30 cellular contexts compared by ENCODE assay signal in the genomic region with DNA sequence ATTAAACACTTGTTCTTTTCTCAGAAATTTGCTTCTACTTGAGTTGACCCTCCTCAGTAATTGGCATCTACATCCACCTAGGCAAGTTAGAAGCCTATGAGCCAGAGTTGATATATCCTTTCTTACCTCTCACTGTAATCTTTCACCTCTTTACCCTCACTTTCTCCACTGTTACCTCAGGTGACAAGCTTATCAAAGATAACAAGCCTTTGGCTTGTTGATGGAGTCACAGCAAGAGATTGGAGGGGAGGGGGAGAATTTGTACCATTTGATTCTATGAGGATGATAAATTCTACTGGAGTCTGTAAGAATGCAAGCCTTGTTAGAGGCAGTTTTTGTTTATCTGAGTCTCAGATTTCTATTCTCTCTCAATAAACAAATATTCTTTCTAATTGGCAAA.
"Had no signal": no experiment of that assay in that cellular context is flagged by ENCODE, and none has a peak within 500 bp of the region (broad histone marks: within the 10 kb centered on the region; RNA-seq: fewer than 3 reads in every experiment).

No MANE protein-coding gene starts in this region.

- H3K9ac ChIP-seq: neural progenitor cell, parathyroid adenoma had no signal

- DNase-seq: naive thymus-derived CD8-positive, alpha-beta T cell; nephron progenitor cell; occipital lobe; ovary; posterior cingulate gyrus; psoas muscle; right cardiac atrium; right lobe of liver; sigmoid colon; small intestine; stimulated activated CD4-positive, alpha-beta T cell treated with anti-CD3 and anti-CD28 coated beads, Interleukin-15, amount 100 ng/mL, for 24 hours; stimulated activated CD4-positive, alpha-beta T cell treated with anti-CD3 and anti-CD28 coated beads, Interleukin-2, amount 100 ng/mL, for 24 hours; stimulated activated CD4-positive, alpha-beta T cell treated with anti-CD3 and anti-CD28 coated beads, Interleukin-2, amount 100 ng/mL, for 48 hours; stimulated activated CD4-positive, alpha-beta T cell treated with anti-CD3 and anti-CD28 coated beads, Interleukin-4, amount 100 ng/mL, for 24 hours; stimulated activated naive B cell treated with anti-CD40 and anti-IgM and Interleukin-4, amounts not matched to agents 10 μg/mL and 1 μg/mL and 100 μg/mL, for 72 hours; stimulated activated naive CD4-positive, alpha-beta T cell treated with Interleukin-2 at 50 U/mL for 16 hours; stomach; testis; tibial artery; transverse colon; upper lobe of right lung; uterus had no signal

- H3K27ac ChIP-seq: neural progenitor cell, ovary, parathyroid adenoma, psoas muscle, right lobe of liver, sigmoid colon, stomach, suprapubic skin, testis, tibial artery, transverse colon, upper lobe of right lung, uterus had no signal

- H3K27me3 ChIP-seq: neural progenitor cell, ovary, right lobe of liver, sigmoid colon, stomach, suprapubic skin, testis, tibial artery, transverse colon, upper lobe of right lung, uterus had no signal

- H3K9me3 ChIP-seq: ovary, psoas muscle, right lobe of liver, sigmoid colon, stomach, suprapubic skin, testis, tibial artery, transverse colon, upper lobe of right lung, uterus had no signal

- H3K36me3 ChIP-seq: neural progenitor cell, ovary, right lobe of liver, sigmoid colon, stomach, suprapubic skin, tibial artery, transverse colon, upper lobe of right lung, uterus had no signal

- H3K9me3 Mint-ChIP-seq: naive thymus-derived CD8-positive, alpha-beta T cell; natural killer cell treated with Interleukin-12 subunit alpha and Interleukin-12 subunit beta and Interleukin-15 and Interleukin-18, amount 100 ng/mL, for 72 hours; nephron progenitor cell; neural progenitor cell; stimulated activated effector memory CD8-positive, alpha-beta T cell treated with anti-CD3 and anti-CD28 coated beads, Interleukin-12 subunit alpha, Interleukin-12 subunit beta, amount 100 ng/mL, for 72 hours; stimulated activated naive B cell treated with anti-CD40 and anti-IgM and Interleukin-4, amounts not matched to agents 10 μg/mL and 1 μg/mL and 100 μg/mL, for 72 hours; stimulated activated naive CD8-positive, alpha-beta T cell treated with anti-CD3 and anti-CD28 coated beads, Interleukin-15, Interleukin-2, amounts not matched to agents 100 ng/mL and 50 ng/mL, for 24 hours; type B pancreatic cell had no signal

- H3K4me1 Mint-ChIP-seq: naive thymus-derived CD8-positive, alpha-beta T cell; nephron progenitor cell; neural progenitor cell; stimulated activated effector memory CD8-positive, alpha-beta T cell treated with anti-CD3 and anti-CD28 coated beads, Interleukin-12 subunit alpha, Interleukin-12 subunit beta, amount 100 ng/mL, for 72 hours; stimulated activated naive B cell treated with anti-CD40 and anti-IgM and Interleukin-4, amounts not matched to agents 10 μg/mL and 1 μg/mL and 100 μg/mL, for 72 hours had no signal

- H3K4me1 ChIP-seq: parathyroid adenoma, psoas muscle, right lobe of liver, sigmoid colon, stomach, suprapubic skin, testis, tibial artery, transverse colon, upper lobe of right lung, uterus had no signal

- H3K4me2 ChIP-seq: neural progenitor cell had no signal

- ATAC-seq: psoas muscle; right cardiac atrium; right lobe of liver; stimulated activated naive B cell treated with anti-CD40 and anti-IgM and Interleukin-4, amounts not matched to agents 10 μg/mL and 1 μg/mL and 100 μg/mL, for 72 hours; upper lobe of right lung had no signal

- H3K79me2 ChIP-seq: parathyroid adenoma had no signal

- H3K27me3 Mint-ChIP-seq: stimulated activated naive B cell treated with anti-CD40 and anti-IgM and Interleukin-4, amounts not matched to agents 10 μg/mL and 1 μg/mL and 100 μg/mL, for 72 hours; type B pancreatic cell had no signal

- H3K36me3 Mint-ChIP-seq: naive thymus-derived CD8-positive, alpha-beta T cell; natural killer cell treated with Interleukin-12 subunit alpha and Interleukin-12 subunit beta and Interleukin-15 and Interleukin-18, amount 100 ng/mL, for 72 hours; neural progenitor cell; stimulated activated effector memory CD8-positive, alpha-beta T cell treated with anti-CD3 and anti-CD28 coated beads, Interleukin-12 subunit alpha, Interleukin-12 subunit beta, amount 100 ng/mL, for 72 hours; stimulated activated naive B cell treated with anti-CD40 and anti-IgM and Interleukin-4, amounts not matched to agents 10 μg/mL and 1 μg/mL and 100 μg/mL, for 72 hours; type B pancreatic cell had no signal

- H3K4me3 ChIP-seq: neural progenitor cell, ovary, psoas muscle, right lobe of liver, sigmoid colon, stomach, suprapubic skin, testis, tibial artery, transverse colon, upper lobe of right lung, uterus had no signal

- H3K27ac Mint-ChIP-seq: naive thymus-derived CD8-positive, alpha-beta T cell; natural killer cell treated with Interleukin-12 subunit alpha and Interleukin-12 subunit beta and Interleukin-15 and Interleukin-18, amount 100 ng/mL, for 72 hours; nephron progenitor cell; neural progenitor cell; progenitor cell of endocrine pancreas; stimulated activated effector memory CD8-positive, alpha-beta T cell treated with anti-CD3 and anti-CD28 coated beads, Interleukin-12 subunit alpha, Interleukin-12 subunit beta, amount 100 ng/mL, for 72 hours; stimulated activated naive B cell treated with anti-CD40 and anti-IgM and Interleukin-4, amounts not matched to agents 10 μg/mL and 1 μg/mL and 100 μg/mL, for 72 hours; stimulated activated naive CD8-positive, alpha-beta T cell treated with anti-CD3 and anti-CD28 coated beads, Interleukin-15, Interleukin-2, amounts not matched to agents 100 ng/mL and 50 ng/mL, for 24 hours; type B pancreatic cell had no signal

- H3K4me3 Mint-ChIP-seq: naive thymus-derived CD8-positive, alpha-beta T cell; natural killer cell treated with Interleukin-12 subunit alpha and Interleukin-12 subunit beta and Interleukin-15 and Interleukin-18, amount 100 ng/mL, for 72 hours; nephron progenitor cell; neural progenitor cell; stimulated activated effector memory CD8-positive, alpha-beta T cell treated with anti-CD3 and anti-CD28 coated beads, Interleukin-12 subunit alpha, Interleukin-12 subunit beta, amount 100 ng/mL, for 72 hours; stimulated activated naive B cell treated with anti-CD40 and anti-IgM and Interleukin-4, amounts not matched to agents 10 μg/mL and 1 μg/mL and 100 μg/mL, for 72 hours; stimulated activated naive CD8-positive, alpha-beta T cell treated with anti-CD3 and anti-CD28 coated beads, Interleukin-15, Interleukin-2, amounts not matched to agents 100 ng/mL and 50 ng/mL, for 24 hours; type B pancreatic cell had no signal

- H2AFZ ChIP-seq: neural progenitor cell, parathyroid adenoma had no signal
